In genomic region chr19:3250675-3251074, GRCh38 we compare ENCODE assay signal across 9 cellular contexts. TPM values are rescaled to one million over a fixed set of nuclear protein-coding genes. Genes with fewer than 3 reads are reported as not detected.
A peak's percentile ranks its signal among the peaks of the same experiment; 100 is the strongest.
DNase-seq lines count a peak whose midpoint lies in the region; ATAC-seq and TF ChIP-seq lines count a peak whose summit lies in the region.
"Had no signal": no experiment of that assay in that cellular context is flagged by ENCODE, and none has a peak within 500 bp of the region (broad histone marks: within the 10 kb centered on the region; RNA-seq: fewer than 3 reads in every experiment).

No MANE protein-coding gene starts in this region.

- no peaks in the 10 kb centered on the region for H3K36me3 Mint-ChIP-seq in endothelial cell (ENCODE audit: low read depth, unreplicated experiment)

- peaks cover 2% of the 10 kb centered on the region for H3K27me3 Mint-ChIP-seq in endothelial cell (ENCODE audit: unreplicated experiment)

- peak; percentile 45 for DNase-seq in activated gamma-delta T cell treated with Interleukin-2 at 50 U/mL for 16 hours
- no peak for DNase-seq in activated gamma-delta T cell (lab: John Stamatoyannopoulos, UW)
- peak; percentile 18 to 33 for DNase-seq in activated CD4-positive, alpha-beta T cell treated with anti-CD3 and anti-CD28 coated beads for 24 hours (ENCODE audit: low read depth in 2 of 2)
- DNase-seq in endothelial cell (ENCODE audit: low spot score) = no peak
- peak; percentile 24 to 49 for DNase-seq in stimulated activated CD4-positive, alpha-beta T cell treated with anti-CD3 and anti-CD28 coated beads, Interleukin-1b, Interleukin-23, amount 100 ng/mL, for 4 hours (ENCODE audit: low read depth in 2 of 2)
- DNase-seq in HK-2 (ENCODE audit: unreplicated experiment) = no peak

- H3K4me1 Mint-ChIP-seq in endothelial cell (ENCODE audit: unreplicated experiment) = no peaks in the 10 kb centered on the region

- no peak for ATAC-seq in HG03108 (IDR thresholded peaks at IDR 0.05; ENCODE audit: unreplicated experiment)
- no peak for ATAC-seq in HG02840 (IDR thresholded peaks at IDR 0.05; ENCODE audit: low FRiP score, unreplicated experiment)

- peaks cover 8% of the 10 kb centered on the region for H3K9me3 Mint-ChIP-seq in endothelial cell (ENCODE audit: unreplicated experiment)

- no peak overlapping the region for H3K4me3 Mint-ChIP-seq in endothelial cell (ENCODE audit: unreplicated experiment)

- H3K27ac Mint-ChIP-seq in endothelial cell (ENCODE audit: unreplicated experiment) = no peak overlapping the region

- peak; percentile 39 for TF ChIP-seq CTCF in endothelial cell (IDR thresholded peaks at IDR 0.05; ENCODE audit: unreplicated experiment)

RNA-seq across cellular contexts. Expression of gene CELF5, which starts 26.2 kb away (rescaled TPM):
- total RNA-seq in endothelial cell (ENCODE audit: unreplicated experiment) = 0.38 TPM
- total RNA-seq: skeletal muscle tissue had no signal

Comparison
In these comparisons a context has a peak if more than half of its experiments do, and no peak if none do; other contexts are left out.
1. DNase-seq: peak in activated gamma-delta T cell treated with Interleukin-2 at 50 U/mL for 16 hours (single experiment), activated CD4-positive, alpha-beta T cell treated with anti-CD3 and anti-CD28 coated beads for 24 hours (2 of 2) and stimulated activated CD4-positive, alpha-beta T cell treated with anti-CD3 and anti-CD28 coated beads, Interleukin-1b, Interleukin-23, amount 100 ng/mL, for 4 hours (2 of 2); none in activated gamma-delta T cell (single experiment), endothelial cell (single experiment) and HK-2 (single experiment).